19 cellular contexts compared by ENCODE assay signal in genomic region chr17:17510456-17511292, GRCh38. TPM values are rescaled to one million over a fixed set of nuclear protein-coding genes. Genes with fewer than 3 reads are reported as not detected.
A peak's percentile ranks its signal among the peaks of the same experiment; 100 is the strongest.
DNase-seq lines count a peak whose midpoint lies in the region; ATAC-seq and TF ChIP-seq lines count a peak whose summit lies in the region.
"Had no signal": no experiment of that assay in that cellular context is flagged by ENCODE, and none has a peak within 500 bp of the region (broad histone marks: within the 10 kb centered on the region; RNA-seq: fewer than 3 reads in every experiment).

No MANE protein-coding gene starts in this region.

- no peak for TF ChIP-seq CTCF in Loucy (conservative IDR thresholded peaks at IDR 0.05; ENCODE audit: low read length)
- no peak for TF ChIP-seq CTCF in endodermal cell (conservative IDR thresholded peaks at IDR 0.05)
- TF ChIP-seq CTCF in MCF 10A (IDR thresholded peaks at IDR 0.05; ENCODE audit: unreplicated experiment) = no peak

- POLR2A ChIA-PET in MCF 10A (lab: Yijun Ruan, JAX) = interaction anchor here (0.6 to 1.8 kb wide), 3 partner anchors 55 to 130 kb away, joined by 3 to 8 read pairs (median 3); partner anchors contain the start of gene PEMT

- H3K4me2 ChIP-seq in Loucy (ENCODE audit: low read depth, low read length, poor library complexity, severe bottlenecking) = no peak overlapping the region

- CTCF ChIA-PET in MCF 10A (lab: Yijun Ruan, JAX) = interaction anchor here (0.7 to 3.2 kb wide), 4 partner anchors 11 to 61 kb away, joined by 3 to 20 read pairs (median 6); partner anchors contain the start of gene RASD1

- H3K27ac Mint-ChIP-seq in activated T-cell treated with anti-CD3 and anti-CD28 coated beads, Interleukin-2, amount 50 U/mL, for 24 hours = peak overlapping the region; percentile 74
- H3K27ac Mint-ChIP-seq in endodermal cell (peak overlapping the region; percentile 44), MCF 10A (ENCODE audit: low read depth, unreplicated experiment) (no peak overlapping the region)
- H3K27ac Mint-ChIP-seq: activated B cell treated with CpG ODN at 0.5 μM for 24 hours; T-helper 1 cell treated with Interleukin-12 subunit alpha and Interleukin-12 subunit beta and Interleukin-4 antibody, amounts not matched to agents 30 μg/mL and 1 μg/mL, for 36 hours had no signal

- DNase-seq in activated T-cell treated with anti-CD3 and anti-CD28 coated beads, Interleukin-2, amount 50 U/mL, for 24 hours = no peak
- DNase-seq in activated T-cell treated with anti-CD3 and anti-CD28 coated beads, Interleukin-2, amount 50 U/mL, for 4 hours = no peak
- DNase-seq in endodermal cell (no peak), retina (peak; percentile 72), MCF 10A (ENCODE audit: unreplicated experiment) (no peak), NCI-H524 (lab: John Stamatoyannopoulos, UW) (no peak), NCI-H226 (no peak)
- DNase-seq: activated B cell treated with CpG ODN at 0.5 μM for 24 hours; activated effector memory CD4-positive, alpha-beta T cell treated with Interleukin-2 at 50 U/mL for 16 hours; DMS79 treated with DMSO at 0.1 percent for 48 hours; foreskin keratinocyte; naive B cell; NCI-H1694 treated with DMSO at 0.1 percent for 48 hours; NCI-H345; stimulated activated naive CD4-positive, alpha-beta T cell; upper lobe of left lung had no signal

- no peaks in the 10 kb centered on the region for H3K27me3 Mint-ChIP-seq in activated T-cell treated with anti-CD3 and anti-CD28 coated beads, Interleukin-2, amount 50 U/mL, for 24 hours
- H3K27me3 Mint-ChIP-seq in activated T-cell treated with anti-CD3 and anti-CD28 coated beads, Interleukin-2, amount 50 U/mL, for 4 hours (ENCODE audit: low read depth) = no peaks in the 10 kb centered on the region
- H3K27me3 Mint-ChIP-seq in endodermal cell (ENCODE audit: insufficient read depth) = no peaks in the 10 kb centered on the region
- H3K27me3 Mint-ChIP-seq in MCF 10A (ENCODE audit: insufficient read depth, unreplicated experiment) = no peaks in the 10 kb centered on the region
- H3K27me3 Mint-ChIP-seq: activated B cell treated with CpG ODN at 0.5 μM for 24 hours, naive B cell had no signal

- H3K9ac ChIP-seq in Loucy (ENCODE audit: low read depth, low read length, poor library complexity, severe bottlenecking) = peak overlapping the region; percentile 6
- no peak overlapping the region for H3K9ac ChIP-seq in endodermal cell (ENCODE audit: extremely low read depth, low read length, poor library complexity, severe bottlenecking)

- H3F3A ChIP-seq in Loucy (ENCODE audit: low read depth) = no peaks in the 10 kb centered on the region

- no peak for ATAC-seq in activated T-cell treated with anti-CD3 and anti-CD28 coated beads, Interleukin-2, amount 50 U/mL, for 4 hours
- ATAC-seq: foreskin keratinocyte had no signal

- H3K9me3 ChIP-seq in Loucy (ENCODE audit: insufficient read depth, low read depth, low read length) (no peaks in the 10 kb centered on the region), endodermal cell (ENCODE audit: control insufficient read depth, low read length) (no peaks in the 10 kb centered on the region)
- H3K9me3 ChIP-seq: upper lobe of left lung had no signal

- no peaks in the 10 kb centered on the region for H3K79me2 ChIP-seq in Loucy (ENCODE audit: insufficient read depth, low read length)

- H2AFZ ChIP-seq in Loucy (ENCODE audit: low read length) = no peak overlapping the region

- H3K4me3 ChIP-seq in Loucy (ENCODE audit: low read length, poor library complexity, severe bottlenecking) (no peak overlapping the region), endodermal cell (ENCODE audit: low read length) (no peak overlapping the region)
- H3K4me3 ChIP-seq: upper lobe of left lung had no signal

- no peaks in the 10 kb centered on the region for H3K9me3 Mint-ChIP-seq in activated T-cell treated with anti-CD3 and anti-CD28 coated beads, Interleukin-2, amount 50 U/mL, for 24 hours
- no peaks in the 10 kb centered on the region for H3K9me3 Mint-ChIP-seq in activated T-cell treated with anti-CD3 and anti-CD28 coated beads, Interleukin-2, amount 50 U/mL, for 4 hours
- H3K9me3 Mint-ChIP-seq in endodermal cell = no peaks in the 10 kb centered on the region
- no peaks in the 10 kb centered on the region for H3K9me3 Mint-ChIP-seq in MCF 10A (ENCODE audit: unreplicated experiment)
- H3K9me3 Mint-ChIP-seq: activated B cell treated with CpG ODN at 0.5 μM for 24 hours; CD14-positive monocyte; naive B cell; T-helper 1 cell treated with Interleukin-12 subunit alpha and Interleukin-12 subunit beta and Interleukin-4 antibody, amounts not matched to agents 30 μg/mL and 1 μg/mL, for 36 hours had no signal

- H3K36me3 Mint-ChIP-seq in activated T-cell treated with anti-CD3 and anti-CD28 coated beads, Interleukin-2, amount 50 U/mL, for 24 hours (ENCODE audit: low read depth) = no peaks in the 10 kb centered on the region
- no peaks in the 10 kb centered on the region for H3K36me3 Mint-ChIP-seq in activated T-cell treated with anti-CD3 and anti-CD28 coated beads, Interleukin-2, amount 50 U/mL, for 4 hours (ENCODE audit: insufficient read depth)
- H3K36me3 Mint-ChIP-seq in endodermal cell (ENCODE audit: low read depth) (no peaks in the 10 kb centered on the region), MCF 10A (ENCODE audit: insufficient read depth, unreplicated experiment) (peaks cover 5% of the 10 kb centered on the region)
- H3K36me3 Mint-ChIP-seq: naive B cell had no signal

- no peaks in the 10 kb centered on the region for H4K20me1 ChIP-seq in Loucy (ENCODE audit: insufficient read depth, low read length, poor library complexity, severe bottlenecking)

- H3K4me1 Mint-ChIP-seq in activated T-cell treated with anti-CD3 and anti-CD28 coated beads, Interleukin-2, amount 50 U/mL, for 24 hours (ENCODE audit: low read depth) = peaks cover 7% of the 10 kb centered on the region
- H3K4me1 Mint-ChIP-seq in activated T-cell treated with anti-CD3 and anti-CD28 coated beads, Interleukin-2, amount 50 U/mL, for 4 hours (ENCODE audit: low read depth) = no peaks in the 10 kb centered on the region
- H3K4me1 Mint-ChIP-seq in endodermal cell (no peaks in the 10 kb centered on the region), MCF 10A (ENCODE audit: insufficient read depth, unreplicated experiment) (peaks cover 15% of the 10 kb centered on the region)
- H3K4me1 Mint-ChIP-seq: activated B cell treated with CpG ODN at 0.5 μM for 24 hours had no signal

- peaks cover 15% of the 10 kb centered on the region for H3K4me1 ChIP-seq in Loucy (ENCODE audit: insufficient read depth, low read length, poor library complexity, severe bottlenecking)
- no peaks in the 10 kb centered on the region for H3K4me1 ChIP-seq in endodermal cell (ENCODE audit: control insufficient read depth, insufficient read depth, low read length)
- H3K4me1 ChIP-seq: foreskin keratinocyte had no signal

- no peak overlapping the region for H3K4me3 Mint-ChIP-seq in activated T-cell treated with anti-CD3 and anti-CD28 coated beads, Interleukin-2, amount 50 U/mL, for 24 hours
- no peak overlapping the region for H3K4me3 Mint-ChIP-seq in activated T-cell treated with anti-CD3 and anti-CD28 coated beads, Interleukin-2, amount 50 U/mL, for 4 hours
- H3K4me3 Mint-ChIP-seq in endodermal cell (no peak overlapping the region), MCF 10A (ENCODE audit: unreplicated experiment) (no peak overlapping the region)
- H3K4me3 Mint-ChIP-seq: activated B cell treated with CpG ODN at 0.5 μM for 24 hours; CD14-positive monocyte; naive B cell; T-helper 1 cell treated with Interleukin-12 subunit alpha and Interleukin-12 subunit beta and Interleukin-4 antibody, amounts not matched to agents 30 μg/mL and 1 μg/mL, for 36 hours had no signal

- no peak overlapping the region for H3K27ac ChIP-seq in endodermal cell (ENCODE audit: low read depth, low read length)
- H3K27ac ChIP-seq: foreskin keratinocyte, upper lobe of left lung had no signal

- no peaks in the 10 kb centered on the region for H3K27me3 ChIP-seq in Loucy (ENCODE audit: insufficient read depth, low read length, poor library complexity, severe bottlenecking)
- no peaks in the 10 kb centered on the region for H3K27me3 ChIP-seq in endodermal cell (ENCODE audit: control insufficient read depth, insufficient read depth, low read length, poor library complexity, severe bottlenecking)
- H3K27me3 ChIP-seq: upper lobe of left lung had no signal

- H3K36me3 ChIP-seq in Loucy (ENCODE audit: insufficient read depth, low read length) (no peaks in the 10 kb centered on the region), endodermal cell (ENCODE audit: control insufficient read depth, insufficient read depth, low read length) (no peaks in the 10 kb centered on the region)
- H3K36me3 ChIP-seq: upper lobe of left lung had no signal

- BruUV-seq in MCF 10A (replicated peaks; lab: Mats Ljungman, UMichigan) = no TSS peak

- WGBS in endodermal cell (ENCODE audit: insufficient coverage in 1 of 2, insufficient read length in 1 of 2), 2 experiments = 92 to 93% methylated on average over 14 to 20 of the region's 20 CpGs

- intact Hi-C loops in MCF 10A (cut with micrococcal nuclease) = no loop called here

- H3K9me2 ChIP-seq in Loucy (replicated peaks; ENCODE audit: low read depth, low read length) = no peaks in the 10 kb centered on the region

RNA-seq across cellular contexts. Expression of gene RASD1, which starts 14.5 kb away (rescaled TPM):
- total RNA-seq in activated T-cell treated with anti-CD3 and anti-CD28 coated beads, Interleukin-2, amount 50 U/mL, for 4 hours = 1 to 10 TPM in 2 of 3 donors, under 1 TPM in 1; 0.87 to 1.3 (median 1.1) TPM
- total RNA-seq in endodermal cell = 1 to 10 TPM; 1.9 to 2.5 TPM
- 3.0 TPM for polyA plus RNA-seq in endodermal cell (2013, experiment 1 of 2)
- 2.8 TPM for polyA plus RNA-seq in endodermal cell (2013, experiment 2 of 2)
- total RNA-seq in MCF 10A (2022) = 0.21 TPM in 1 of 2 replicates, not detected in the other

RNA-seq across cellular contexts. Expression of gene MED9, which starts 33.9 kb away (rescaled TPM):
- total RNA-seq in activated T-cell treated with anti-CD3 and anti-CD28 coated beads, Interleukin-2, amount 50 U/mL, for 4 hours = 10 to 100 TPM; 15.0 to 16.4 (median 15.0) TPM
- total RNA-seq in endodermal cell = 10 to 100 TPM; 18.4 to 20.5 TPM
- polyA plus RNA-seq in endodermal cell (2013, experiment 1 of 2) = 17.3 TPM
- 18.8 TPM for polyA plus RNA-seq in endodermal cell (2013, experiment 2 of 2)
- total RNA-seq in MCF 10A (2022) = 8.1 and 10.5 TPM in 2 replicates
